ENCODE assay signal across 17 cellular contexts in the genomic region with DNA sequence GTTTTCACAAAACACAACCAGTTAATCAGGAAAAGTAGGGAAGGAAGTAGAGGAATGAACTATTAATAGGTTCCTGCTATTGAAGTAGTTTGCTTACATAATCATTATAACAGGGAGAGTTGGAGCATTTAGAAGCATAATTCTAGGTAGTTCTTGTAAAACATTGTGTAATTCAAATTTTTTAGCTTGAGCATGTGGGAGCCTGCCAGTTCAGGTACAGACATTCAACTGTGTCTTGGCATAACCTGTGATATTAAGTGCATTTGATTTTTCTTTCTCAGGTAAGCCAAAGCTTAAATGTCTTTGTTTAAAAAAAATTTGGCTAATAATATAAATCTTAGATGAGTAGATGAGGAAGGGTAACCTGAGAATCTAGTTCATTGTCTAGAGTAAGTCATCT. TPM values are rescaled to one million over a fixed set of nuclear protein-coding genes. Genes with fewer than 3 reads are reported as not detected.
A peak's percentile ranks its signal among the peaks of the same experiment; 100 is the strongest.
DNase-seq lines count a peak whose midpoint lies in the region; ATAC-seq and TF ChIP-seq lines count a peak whose summit lies in the region.
"Had no signal": no experiment of that assay in that cellular context is flagged by ENCODE, and none has a peak within 500 bp of the region (broad histone marks: within the 10 kb centered on the region; RNA-seq: fewer than 3 reads in every experiment).

No MANE protein-coding gene starts in this region.

- peak overlapping the region in 4 of 10 experiments; percentile 2 to 95 (median 34); a peak in 6 of 20 replicates for H3K4me3 ChIP-seq in BLaER1 treated with 17β-estradiol and CSF1 and Interleukin-3, amounts not matched to agents 10 nM and 100 nM
- peak overlapping the region; percentile 87; the same call in 1 of the 2 replicates for H3K4me3 ChIP-seq in GM23338

- DNase-seq in GM23338 (ENCODE audit: low spot score), result no peak
- DNase-seq in mesothelial cell of epicardium (ENCODE audit: low spot score in 2 of 2, unreplicated experiment in 2 of 2), result no peak
- DNase-seq in NCI-H2227 (lab: John Stamatoyannopoulos, UW; ENCODE audit: unreplicated experiment), result no peak
- DNase-seq in DMS79 (lab: John Stamatoyannopoulos, UW), result no peak
- DNase-seq: activated CD4-positive, CD25-positive, alpha-beta regulatory T cell treated with anti-CD3 and anti-CD28 coated beads, Interleukin-2, amount 50 U/mL, for 72 hours; dorsolateral prefrontal cortex; NCI-H1048; NCI-H446 treated with DMSO at 0.1 percent for 48 hours; stimulated activated CD4-positive, alpha-beta T cell treated with anti-CD3 and anti-CD28 coated beads, Interleukin-1b, Interleukin-23, amount 100 ng/mL, for 48 hours; stimulated activated naive CD4-positive, alpha-beta T cell treated with Interleukin-2 at 50 U/mL for 16 hours had no signal

- peaks cover 69 to 74% (median 71%) of the 10 kb centered on the region in 11 experiments for H3K36me3 ChIP-seq in BLaER1 treated with 17β-estradiol and CSF1 and Interleukin-3, amounts not matched to agents 10 nM and 100 nM
- peaks cover 60% of the 10 kb centered on the region for H3K36me3 ChIP-seq in GM23338 (ENCODE audit: insufficient read depth)

- peak overlapping the region; percentile 86; the same call in 1 of the 2 replicates for H3K27ac Mint-ChIP-seq in GM23338
- peak overlapping the region; percentile 51 for H3K27ac Mint-ChIP-seq in activated naive CD8-positive, alpha-beta T cell
- H3K27ac Mint-ChIP-seq in mesothelial cell of epicardium, result peak overlapping the region; percentile 100
- H3K27ac Mint-ChIP-seq: CD14-positive monocyte had no signal

- peaks cover 74 to 81% (median 75%) of the 10 kb centered on the region in 11 experiments for H4K20me1 ChIP-seq in BLaER1 treated with 17β-estradiol and CSF1 and Interleukin-3, amounts not matched to agents 10 nM and 100 nM
- H4K20me1 ChIP-seq in GM23338 (replicated peaks; ENCODE audit: insufficient read depth), result peaks cover 65% of the 10 kb centered on the region

- peaks cover 83% of the 10 kb centered on the region for H3K79me2 ChIP-seq in GM23338 (replicated peaks; ENCODE audit: insufficient read depth)

- peaks cover 19% of the 10 kb centered on the region for H3K27me3 Mint-ChIP-seq in GM23338 (ENCODE audit: insufficient read depth, low read depth, poor library complexity)
- no peaks in the 10 kb centered on the region for H3K27me3 Mint-ChIP-seq in activated naive CD8-positive, alpha-beta T cell
- H3K27me3 Mint-ChIP-seq in mesothelial cell of epicardium (ENCODE audit: low read depth), result no peaks in the 10 kb centered on the region

- no peak overlapping the region for H3K27ac ChIP-seq in BLaER1 treated with 17β-estradiol and CSF1 and Interleukin-3, amounts not matched to agents 10 nM and 100 nM
- H3K27ac ChIP-seq in GM23338 (ENCODE audit: low read depth), result peak overlapping the region; percentile 24; the same call in 1 of the 2 replicates
- H3K27ac ChIP-seq: HL-60 had no signal

- ATAC-seq in GM23338 (no peak), HG03469 (IDR thresholded peaks at IDR 0.05; ENCODE audit: unreplicated experiment) (no peak), GM21619 (IDR thresholded peaks at IDR 0.05; ENCODE audit: unreplicated experiment) (no peak)
- ATAC-seq: Right ventricle myocardium inferior had no signal

- H3K4me3 Mint-ChIP-seq in GM23338 (peak overlapping the region; percentile 97), mesothelial cell of epicardium (peak overlapping the region; percentile 36)
- peak overlapping the region; percentile 99 for H3K4me3 Mint-ChIP-seq in activated naive CD8-positive, alpha-beta T cell
- H3K4me3 Mint-ChIP-seq: CD14-positive monocyte had no signal

- peaks cover 57% of the 10 kb centered on the region for H3K4me1 Mint-ChIP-seq in GM23338
- H3K4me1 Mint-ChIP-seq in activated naive CD8-positive, alpha-beta T cell (ENCODE audit: low read depth), result peaks cover 66% of the 10 kb centered on the region
- H3K4me1 Mint-ChIP-seq in mesothelial cell of epicardium, result peaks cover 59% of the 10 kb centered on the region

- H3K9me2 ChIP-seq in GM23338 (ENCODE audit: insufficient read depth), result no peaks in the 10 kb centered on the region

- H2AFZ ChIP-seq in GM23338, result no peak overlapping the region

- no peak for TF ChIP-seq CTCF in GM23338 (conservative IDR thresholded peaks at IDR 0.05; ENCODE audit: low read depth in 2 of 2)
- no peak for TF ChIP-seq CTCF in mesothelial cell of epicardium (IDR thresholded peaks at IDR 0.05; ENCODE audit: unreplicated experiment)

- H3K4me1 ChIP-seq in BLaER1 treated with 17β-estradiol and CSF1 and Interleukin-3, amounts not matched to agents 10 nM and 100 nM, result peaks cover 43 to 77% (median 61%) of the 10 kb centered on the region in 10 experiments
- peaks cover 50% of the 10 kb centered on the region for H3K4me1 ChIP-seq in GM23338 (ENCODE audit: insufficient read depth)

- H3K9me3 Mint-ChIP-seq in GM23338 (peaks cover 2% of the 10 kb centered on the region; the same call in 1 of the 3 replicates), mesothelial cell of epicardium (no peaks in the 10 kb centered on the region)
- no peaks in the 10 kb centered on the region for H3K9me3 Mint-ChIP-seq in activated naive CD8-positive, alpha-beta T cell (ENCODE audit: low read depth)
- H3K9me3 Mint-ChIP-seq: CD14-positive monocyte had no signal

- H3K36me3 Mint-ChIP-seq in GM23338 (ENCODE audit: low read depth) (peaks cover 79% of the 10 kb centered on the region), mesothelial cell of epicardium (peaks cover 31% of the 10 kb centered on the region)
- H3K36me3 Mint-ChIP-seq in activated naive CD8-positive, alpha-beta T cell, result peaks cover 20% of the 10 kb centered on the region

- peaks cover 37% of the 10 kb centered on the region for H3F3A ChIP-seq in GM23338 (replicated peaks; ENCODE audit: low read depth)

- H3K9ac ChIP-seq in BLaER1 treated with 17β-estradiol and CSF1 and Interleukin-3, amounts not matched to agents 10 nM and 100 nM, result peak overlapping the region in 6 of 11 experiments; percentile 33 to 99 (median 98); a peak in 4 of 22 replicates

- peak overlapping the region; percentile 82 to 96 (median 90); a peak in 17 of 22 replicates for H3K4me2 ChIP-seq in BLaER1 treated with 17β-estradiol and CSF1 and Interleukin-3, amounts not matched to agents 10 nM and 100 nM
- peak overlapping the region; percentile 71; the same call in 1 of the 2 replicates for H3K4me2 ChIP-seq in GM23338

- no peaks in the 10 kb centered on the region for H3K27me3 ChIP-seq in BLaER1 treated with 17β-estradiol and CSF1 and Interleukin-3, amounts not matched to agents 10 nM and 100 nM
- H3K27me3 ChIP-seq in GM23338 (ENCODE audit: insufficient read depth), result no peaks in the 10 kb centered on the region
- H3K27me3 ChIP-seq: dorsolateral prefrontal cortex had no signal

- no peaks in the 10 kb centered on the region for H3K9me3 ChIP-seq in BLaER1 treated with 17β-estradiol and CSF1 and Interleukin-3, amounts not matched to agents 10 nM and 100 nM (replicated peaks in 1 of 11)

TF ChIP-seq in GM23338, 12 proteins besides CTCF, POLR2A, EP300 and RAD21 (continues in another document):
- TF ChIP-seq, protein P1, sequence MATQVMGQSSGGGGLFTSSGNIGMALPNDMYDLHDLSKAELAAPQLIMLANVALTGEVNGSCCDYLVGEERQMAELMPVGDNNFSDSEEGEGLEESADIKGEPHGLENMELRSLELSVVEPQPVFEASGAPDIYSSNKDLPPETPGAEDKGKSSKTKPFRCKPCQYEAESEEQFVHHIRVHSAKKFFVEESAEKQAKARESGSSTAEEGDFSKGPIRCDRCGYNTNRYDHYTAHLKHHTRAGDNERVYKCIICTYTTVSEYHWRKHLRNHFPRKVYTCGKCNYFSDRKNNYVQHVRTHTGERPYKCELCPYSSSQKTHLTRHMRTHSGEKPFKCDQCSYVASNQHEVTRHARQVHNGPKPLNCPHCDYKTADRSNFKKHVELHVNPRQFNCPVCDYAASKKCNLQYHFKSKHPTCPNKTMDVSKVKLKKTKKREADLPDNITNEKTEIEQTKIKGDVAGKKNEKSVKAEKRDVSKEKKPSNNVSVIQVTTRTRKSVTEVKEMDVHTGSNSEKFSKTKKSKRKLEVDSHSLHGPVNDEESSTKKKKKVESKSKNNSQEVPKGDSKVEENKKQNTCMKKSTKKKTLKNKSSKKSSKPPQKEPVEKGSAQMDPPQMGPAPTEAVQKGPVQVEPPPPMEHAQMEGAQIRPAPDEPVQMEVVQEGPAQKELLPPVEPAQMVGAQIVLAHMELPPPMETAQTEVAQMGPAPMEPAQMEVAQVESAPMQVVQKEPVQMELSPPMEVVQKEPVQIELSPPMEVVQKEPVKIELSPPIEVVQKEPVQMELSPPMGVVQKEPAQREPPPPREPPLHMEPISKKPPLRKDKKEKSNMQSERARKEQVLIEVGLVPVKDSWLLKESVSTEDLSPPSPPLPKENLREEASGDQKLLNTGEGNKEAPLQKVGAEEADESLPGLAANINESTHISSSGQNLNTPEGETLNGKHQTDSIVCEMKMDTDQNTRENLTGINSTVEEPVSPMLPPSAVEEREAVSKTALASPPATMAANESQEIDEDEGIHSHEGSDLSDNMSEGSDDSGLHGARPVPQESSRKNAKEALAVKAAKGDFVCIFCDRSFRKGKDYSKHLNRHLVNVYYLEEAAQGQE (IDR thresholded peaks at IDR 0.05; ENCODE audit: unreplicated experiment), result no peak
- TF ChIP-seq STAT1 (IDR thresholded peaks at IDR 0.05; ENCODE audit: unreplicated experiment) (no peak), CREB1 (CRISPR knock-in tag; IDR thresholded peaks at IDR 0.05; ENCODE audit: low read depth) (no peak), POLR2AphosphoS5 (IDR thresholded peaks at IDR 0.05; ENCODE audit: low read depth) (no peak), EZH2 (IDR thresholded peaks at IDR 0.05; ENCODE audit: low read depth, unreplicated experiment) (no peak), ZNF331 (CRISPR knock-in tag; IDR thresholded peaks at IDR 0.05; ENCODE audit: low read depth) (no peak), EZH2phosphoT487 (IDR thresholded peaks at IDR 0.05; ENCODE audit: unreplicated experiment) (no peak), ZNF114 (CRISPR knock-in tag; IDR thresholded peaks at IDR 0.05) (no peak)

RNA-seq across cellular contexts. Expression of a gene that starts 3.4 kb away (rescaled TPM):
- total RNA-seq in GM23338 (2014; rRNA removed; shearing (Covaris generic)), result 150 and 169 TPM in 2 replicates
- 123 and 130 TPM in 2 replicates for polyA plus RNA-seq in GM23338 (2016; fragmentation: Nextera tagmentation; extraction: Ambion mirVana)
- total RNA-seq in mesothelial cell of epicardium, result 130 to 144 TPM (median 137 TPM) in 3 replicates

Comparison
In these comparisons a context has a peak if more than half of its experiments do, and no peak if none do; other contexts are left out.
1. H3K4me3 Mint-ChIP-seq: peak in every context shown above with its lines; median percentile 99 in activated naive CD8-positive, alpha-beta T cell; 97 in GM23338; 36 in mesothelial cell of epicardium.